In the genomic region with DNA sequence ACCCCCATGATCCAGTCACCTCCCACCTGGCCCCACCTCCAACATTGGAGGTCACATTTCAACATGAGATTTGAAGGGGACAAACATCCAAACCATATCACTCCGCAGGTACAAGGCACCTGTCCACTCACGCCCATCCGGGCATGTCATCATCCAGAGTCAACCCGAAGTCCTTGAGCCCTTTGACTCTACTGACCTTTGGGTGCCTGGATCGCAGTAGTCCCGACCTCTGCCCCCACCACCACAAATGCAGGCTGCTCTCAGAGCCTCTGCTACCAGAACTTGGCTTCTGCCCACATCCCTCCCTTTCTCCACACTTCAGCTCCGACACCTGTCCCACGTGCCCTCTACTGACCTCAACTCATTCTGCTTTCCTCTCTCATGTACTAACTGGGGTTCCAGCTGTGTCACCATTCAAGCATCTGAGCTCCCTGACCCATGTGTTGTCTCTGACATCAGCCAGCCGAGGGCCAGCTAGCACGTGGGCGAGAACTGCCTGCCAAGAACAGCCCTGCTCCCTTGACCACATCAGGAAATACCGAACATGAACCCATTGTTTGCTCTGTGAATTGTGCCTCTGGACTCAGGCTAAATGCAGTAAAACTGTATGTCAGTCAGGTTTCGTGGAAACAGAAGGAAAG, we compare ENCODE assay signal across 8 cellular contexts.
A peak's percentile ranks its signal among the peaks of the same experiment; 100 is the strongest.
DNase-seq lines count a peak whose midpoint lies in the region; ATAC-seq and TF ChIP-seq lines count a peak whose summit lies in the region.

No MANE protein-coding gene starts in this region.

- H3K9me3 ChIP-seq in heart right ventricle = no peaks in the 10 kb centered on the region
- no peaks in the 10 kb centered on the region for H3K9me3 ChIP-seq in right atrium auricular region
- no peaks in the 10 kb centered on the region for H3K9me3 ChIP-seq in liver (ENCODE audit: control insufficient read depth in 4 of 4, low read length in 3 of 4)
- no peaks in the 10 kb centered on the region for H3K9me3 ChIP-seq in aorta (ENCODE audit: control insufficient read depth, low read length)

- intact Hi-C loops in heart right ventricle (cut with DNase I) (loop anchor here in 2 of 10 donors (10.0 kb wide), 2 partner anchors 309 to 499 kb away; partner anchors contain the start of gene SULF2 (in 1 of the 2)), aorta (cut with DNase I) (loop anchor here in 1 of 2 donors (10.0 kb wide), 1 partner anchor 499 kb away; the partner anchor contains the start of gene SULF2)

- no peak overlapping the region for H3K27ac ChIP-seq in heart right ventricle
- no peak overlapping the region for H3K27ac ChIP-seq in right atrium auricular region
- H3K27ac ChIP-seq in liver (ENCODE audit: low read depth in 1 of 2, low read length in 2 of 2) = no peak overlapping the region
- H3K27ac ChIP-seq in aorta (ENCODE audit: low read depth in 1 of 2, low read length in 2 of 2) = peak overlapping the region in 1 of 2 donors; percentile 22

- WGBS in heart right ventricle, 2 donors = 68 to 70% methylated on average over 13 of the region's 13 CpGs
- WGBS in liver = 27% methylated on average over 13 of the region's 13 CpGs
- 45 to 47% methylated on average over 13 of the region's 13 CpGs for WGBS in aorta, 2 donors

- TF ChIP-seq RAD21 in liver (IDR thresholded peaks at IDR 0.05) = peak in 1 of 2 donors; percentile 25

- H3K36me3 ChIP-seq in heart right ventricle = no peaks in the 10 kb centered on the region
- H3K36me3 ChIP-seq in right atrium auricular region = no peaks in the 10 kb centered on the region
- H3K36me3 ChIP-seq in liver (ENCODE audit: control insufficient read depth in 4 of 4, insufficient read depth in 3 of 4, low read depth in 1 of 4, low read length in 3 of 4) = no peaks in the 10 kb centered on the region
- no peaks in the 10 kb centered on the region for H3K36me3 ChIP-seq in aorta (ENCODE audit: control insufficient read depth in 1 of 2, insufficient read depth in 2 of 2, low read length in 1 of 2)

- peaks cover 0 to 56% (median 27%) of the 10 kb centered on the region in 9 donors for H3K4me1 ChIP-seq in heart right ventricle
- peaks cover 0 to 13% of the 10 kb centered on the region in 2 donors for H3K4me1 ChIP-seq in right atrium auricular region
- peaks cover 0 to 18% (median 4%) of the 10 kb centered on the region in 4 donors for H3K4me1 ChIP-seq in liver (ENCODE audit: control insufficient read depth in 4 of 4, insufficient read depth in 4 of 4, low read length in 3 of 4)
- peaks cover 3 to 6% of the 10 kb centered on the region in 2 donors for H3K4me1 ChIP-seq in aorta (ENCODE audit: control insufficient read depth in 1 of 2, insufficient read depth in 2 of 2, low read length in 2 of 2)

- TF ChIP-seq CTCF in heart right ventricle (IDR thresholded peaks at IDR 0.05) (no peak), right atrium auricular region (IDR thresholded peaks at IDR 0.05) (no peak), choroid plexus epithelial cell (conservative IDR thresholded peaks at IDR 0.05; ENCODE audit: low read depth, low read length) (no peak), liver (IDR thresholded peaks at IDR 0.05; ENCODE audit: low read depth, low read length, missing input control) (no peak)

- ATAC-seq in heart right ventricle = peak in 7 of 8 donors; percentile 50 to 87 (median 76)
- ATAC-seq in aorta (ENCODE audit: low FRiP score) = peak; percentile 81
- no peak for ATAC-seq in GM21526 (IDR thresholded peaks at IDR 0.05; ENCODE audit: low FRiP score, unreplicated experiment)

- H3K9ac ChIP-seq in liver (ENCODE audit: low read depth in 1 of 2, low read length in 2 of 2) = no peak overlapping the region

- H3K27me3 ChIP-seq in heart right ventricle (peaks cover 0 to 10% (median 0%) of the 10 kb centered on the region in 7 donors), right atrium auricular region (no peaks in the 10 kb centered on the region), liver (ENCODE audit: control insufficient read depth in 4 of 4, insufficient read depth in 4 of 4, low read length in 3 of 4) (no peaks in the 10 kb centered on the region), aorta (ENCODE audit: control insufficient read depth in 1 of 2, insufficient read depth in 2 of 2, low read length in 1 of 2) (no peaks in the 10 kb centered on the region)

- DNase-seq in heart right ventricle = peak; percentile 22 to 23
- no peak for DNase-seq in right atrium auricular region (ENCODE audit: low spot score)
- peak; percentile 97 for DNase-seq in choroid plexus epithelial cell (ENCODE audit: low read depth)
- DNase-seq in aorta = peak; percentile 78 to 88
- no peak for DNase-seq in HUDEP-2 (lab: John Stamatoyannopoulos, UW; ENCODE audit: unreplicated experiment in 76 of 76)
- DNase-seq in activated gamma-delta T cell (lab: John Stamatoyannopoulos, UW) = no peak

- no peak overlapping the region for H3K4me3 ChIP-seq in heart right ventricle
- H3K4me3 ChIP-seq in right atrium auricular region = no peak overlapping the region
- H3K4me3 ChIP-seq in choroid plexus epithelial cell (ENCODE audit: low read depth, low read length) = no peak overlapping the region
- H3K4me3 ChIP-seq in liver (ENCODE audit: low read depth in 1 of 3, low read length in 3 of 3) = no peak overlapping the region
- H3K4me3 ChIP-seq in aorta (ENCODE audit: low read length in 2 of 2) = no peak overlapping the region

TF ChIP-seq in liver, 16 proteins besides CTCF, POLR2A, EP300 and RAD21:
- peak; percentile 56 for TF ChIP-seq NR2F2 (IDR thresholded peaks at IDR 0.05)
- no peak for TF ChIP-seq FOXA1 (IDR thresholded peaks at IDR 0.05)
- TF ChIP-seq HNF4A (conservative IDR thresholded peaks at IDR 0.05) = peak in 1 of 2 donors; percentile 28
- TF ChIP-seq SP1 (IDR thresholded peaks at IDR 0.05) = peak; percentile 20
- TF ChIP-seq RXRA (IDR thresholded peaks at IDR 0.05) = peak in 1 of 2 donors; percentile 70
- peak; percentile 75 for TF ChIP-seq MAX (IDR thresholded peaks at IDR 0.05)
- TF ChIP-seq YY1 (IDR thresholded peaks at IDR 0.05) = no peak

Comparison
In these comparisons a context has a peak if more than half of its experiments do, and no peak if none do; other contexts are left out.
1. DNase-seq: peak in heart right ventricle (2 of 2), choroid plexus epithelial cell (single experiment) and aorta (2 of 2); none in right atrium auricular region (single experiment), HUDEP-2 (0 of 76) and activated gamma-delta T cell (single experiment).